Comparison of ENCODE assay signal across 30 cellular contexts in the genomic region with DNA sequence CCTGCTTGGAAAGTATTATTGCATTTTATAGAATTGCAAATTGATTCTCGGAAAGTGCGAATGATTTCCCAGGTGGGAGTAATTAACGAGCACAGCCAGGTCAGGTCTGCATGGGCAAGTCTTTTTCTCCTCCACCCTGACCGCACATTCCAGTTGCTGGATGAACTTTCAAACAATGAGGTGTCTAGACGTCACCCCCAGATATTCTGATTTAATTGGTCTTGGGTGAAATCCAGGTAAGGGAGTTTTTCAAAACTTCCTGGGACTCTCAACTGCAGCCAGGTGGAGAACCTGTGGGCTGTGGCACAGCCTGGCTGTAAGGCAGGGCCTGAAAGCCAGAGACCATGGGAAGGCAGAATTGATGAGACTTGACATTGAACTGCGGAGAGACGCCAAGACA.
"Had no signal": no experiment of that assay in that cellular context is flagged by ENCODE, and none has a peak within 500 bp of the region (broad histone marks: within the 10 kb centered on the region; RNA-seq: fewer than 3 reads in every experiment).

No MANE protein-coding gene starts in this region.

- DNase-seq: kidney; left colon; left lung; lower lobe of right lung; mesendoderm; naive B cell; nucleus accumbens; pancreas; posterior cingulate gyrus; retina; right cardiac atrium; stimulated activated CD4-positive, alpha-beta T cell treated with anti-CD3 and anti-CD28 coated beads, Interleukin-12 subunit alpha, Interleukin-12 subunit beta, amount 100 ng/mL, for 4 hours; stimulated activated CD4-positive, alpha-beta T cell treated with anti-CD3 and anti-CD28 coated beads, Interleukin-15, amount 100 ng/mL, for 24 hours; stimulated activated CD4-positive, alpha-beta T cell treated with anti-CD3 and anti-CD28 coated beads, Interleukin-2, amount 100 ng/mL, for 24 hours; stimulated activated CD4-positive, alpha-beta T cell treated with anti-CD3 and anti-CD28 coated beads, Interleukin-4, amount 100 ng/mL, for 1 hour; stimulated activated naive B cell treated with anti-CD40 and anti-IgM and Interleukin-4, amounts not matched to agents 10 μg/mL and 1 μg/mL and 100 μg/mL, for 72 hours; stimulated activated naive CD8-positive, alpha-beta T cell treated with anti-CD3 and anti-CD28 coated beads, Interleukin-15, Interleukin-2, amounts not matched to agents 100 U/mL and 50 U/mL, for 24 hours; stomach; testis; thyroid gland; transverse colon; upper lobe of left lung had no signal

- H3K4me1 ChIP-seq: left lung, lower lobe of right lung, pancreas, prostate gland, stomach, testis, thyroid gland, transverse colon, upper lobe of left lung, vagina had no signal

- H3K4me1 Mint-ChIP-seq: naive B cell; nephron; neural crest cell; stimulated activated naive B cell treated with anti-CD40 and anti-IgM and Interleukin-4, amounts not matched to agents 10 μg/mL and 1 μg/mL and 100 μg/mL, for 72 hours had no signal

- H3K27ac Mint-ChIP-seq: mesothelial cell of epicardium; naive B cell; nephron; stimulated activated naive B cell treated with anti-CD40 and anti-IgM and Interleukin-4, amounts not matched to agents 10 μg/mL and 1 μg/mL and 100 μg/mL, for 72 hours had no signal

- H3K4me3 Mint-ChIP-seq: mesothelial cell of epicardium; naive B cell; nephron; neural crest cell; stimulated activated naive B cell treated with anti-CD40 and anti-IgM and Interleukin-4, amounts not matched to agents 10 μg/mL and 1 μg/mL and 100 μg/mL, for 72 hours had no signal

- H2AFZ ChIP-seq: hepatocyte had no signal

- H3K79me2 ChIP-seq: hepatocyte had no signal

- H3K36me3 ChIP-seq: left lung, lower lobe of right lung, pancreas, prostate gland, stomach, thyroid gland, transverse colon, upper lobe of left lung, vagina had no signal

- ATAC-seq: left colon; left lung; lower lobe of right lung; pancreas; right cardiac atrium; sciatic nerve; stimulated activated naive B cell treated with anti-CD40 and anti-IgM and Interleukin-4, amounts not matched to agents 10 μg/mL and 1 μg/mL and 100 μg/mL, for 72 hours; stimulated activated naive CD8-positive, alpha-beta T cell treated with anti-CD3 and anti-CD28 coated beads, Interleukin-15, Interleukin-2, amounts not matched to agents 100 U/mL and 50 U/mL, for 24 hours had no signal

- H3K4me2 ChIP-seq: hepatocyte had no signal

- H3K27ac ChIP-seq: hepatocyte, left lung, lower lobe of right lung, pancreas, prostate gland, stomach, testis, thyroid gland, transverse colon, upper lobe of left lung, vagina had no signal

- H3K4me3 ChIP-seq: hepatocyte, left lung, lower lobe of right lung, pancreas, prostate gland, skin epidermis, stomach, testis, thyroid gland, transverse colon, upper lobe of left lung, vagina had no signal

- H3K27me3 ChIP-seq: hepatocyte, left lung, pancreas, stomach, testis, thyroid gland, transverse colon, upper lobe of left lung, vagina had no signal

- H3K36me3 Mint-ChIP-seq: mesothelial cell of epicardium; naive B cell; stimulated activated naive B cell treated with anti-CD40 and anti-IgM and Interleukin-4, amounts not matched to agents 10 μg/mL and 1 μg/mL and 100 μg/mL, for 72 hours had no signal

- FAIRE-seq: kidney, pancreas had no signal

- H3K9me3 Mint-ChIP-seq: mesothelial cell of epicardium; naive B cell; neural crest cell; stimulated activated naive B cell treated with anti-CD40 and anti-IgM and Interleukin-4, amounts not matched to agents 10 μg/mL and 1 μg/mL and 100 μg/mL, for 72 hours had no signal

- H3K9me3 ChIP-seq: left lung, lower lobe of right lung, pancreas, prostate gland, stomach, testis, thyroid gland, transverse colon, upper lobe of left lung, vagina had no signal
